In genomic region chr3:192920406-192920805, GRCh38 we compare ENCODE assay signal across 19 cellular contexts.
"Had no signal": no experiment of that assay in that cellular context is flagged by ENCODE, and none has a peak within 500 bp of the region (broad histone marks: within the 10 kb centered on the region; RNA-seq: fewer than 3 reads in every experiment).

No MANE protein-coding gene starts in this region.

- H3K36me3 ChIP-seq: gastrocnemius medialis, heart right ventricle, left ventricle myocardium inferior, prostate gland, right atrium auricular region, thyroid gland, uterus had no signal

- H3K27me3 ChIP-seq: gastrocnemius medialis, right atrium auricular region, thyroid gland, uterus had no signal

- H3K4me3 Mint-ChIP-seq: activated CD4-positive, alpha-beta memory T cell treated with anti-CD3 and anti-CD28 coated beads, Interleukin-2, amount 10 ng/mL, durations not matched to agents 7 days and 5 days; activated CD4-positive, alpha-beta T cell treated with anti-CD3 and anti-CD28 coated beads for 36 hours; activated CD8-positive, alpha-beta memory T cell treated with anti-CD3 and anti-CD28 coated beads, Interleukin-2, amount 10 ng/mL, durations not matched to agents 7 days and 5 days; activated naive CD8-positive, alpha-beta T cell; WTC11 had no signal

- ATAC-seq: activated CD4-positive, alpha-beta T cell treated with anti-CD3 and anti-CD28 coated beads for 36 hours; activated CD8-positive, alpha-beta memory T cell treated with anti-CD3 and anti-CD28 coated beads, Interleukin-2, amount 10 ng/mL, durations not matched to agents 7 days and 5 days; esophagus mucosa; gastrocnemius medialis; heart right ventricle; WTC11 had no signal

- H3K27ac ChIP-seq: gastrocnemius medialis, left ventricle myocardium inferior, prostate gland, right atrium auricular region, thyroid gland, uterus had no signal

- H3K36me3 Mint-ChIP-seq: activated CD8-positive, alpha-beta memory T cell treated with anti-CD3 and anti-CD28 coated beads, Interleukin-2, amount 10 ng/mL, durations not matched to agents 7 days and 5 days; activated naive CD8-positive, alpha-beta T cell; WTC11 had no signal

- H3K9me3 ChIP-seq: gastrocnemius medialis, heart right ventricle, left ventricle myocardium inferior, prostate gland, right atrium auricular region, thyroid gland, uterus had no signal

- H3K4me3 ChIP-seq: gastrocnemius medialis, heart right ventricle, left ventricle myocardium inferior, prostate gland, right atrium auricular region, thyroid gland, uterus had no signal

- H3K27ac Mint-ChIP-seq: activated CD4-positive, alpha-beta memory T cell treated with anti-CD3 and anti-CD28 coated beads, Interleukin-2, amount 10 ng/mL, durations not matched to agents 7 days and 5 days; activated CD4-positive, alpha-beta T cell treated with anti-CD3 and anti-CD28 coated beads for 36 hours; activated CD8-positive, alpha-beta memory T cell treated with anti-CD3 and anti-CD28 coated beads, Interleukin-2, amount 10 ng/mL, durations not matched to agents 7 days and 5 days; activated naive CD8-positive, alpha-beta T cell; WTC11 had no signal

- H3K9me3 Mint-ChIP-seq: activated CD4-positive, alpha-beta memory T cell treated with anti-CD3 and anti-CD28 coated beads, Interleukin-2, amount 10 ng/mL, durations not matched to agents 7 days and 5 days; WTC11 had no signal

- H3K4me1 ChIP-seq: prostate gland had no signal

- DNase-seq: activated CD4-positive, alpha-beta memory T cell treated with anti-CD3 and anti-CD28 coated beads, Interleukin-2, amount 10 ng/mL, durations not matched to agents 7 days and 5 days; activated CD4-positive, alpha-beta T cell treated with anti-CD3 and anti-CD28 coated beads for 36 hours; activated CD8-positive, alpha-beta memory T cell treated with anti-CD3 and anti-CD28 coated beads, Interleukin-2, amount 10 ng/mL, durations not matched to agents 7 days and 5 days; effector CD8-positive, alpha-beta T cell; gastrocnemius medialis; heart right ventricle; kidney glomerular epithelial cell; left ventricle myocardium inferior; mammary epithelial cell; midbrain; stimulated activated CD4-positive, alpha-beta T cell treated with anti-CD3 and anti-CD28 coated beads, Interleukin-2, amount 100 ng/mL, for 24 hours; stimulated activated naive CD4-positive, alpha-beta T cell treated with Interleukin-2 at 50 U/mL for 16 hours; thyroid gland; uterus had no signal
